Comparison of ENCODE assay signal across 12 cellular contexts in the genomic region with DNA sequence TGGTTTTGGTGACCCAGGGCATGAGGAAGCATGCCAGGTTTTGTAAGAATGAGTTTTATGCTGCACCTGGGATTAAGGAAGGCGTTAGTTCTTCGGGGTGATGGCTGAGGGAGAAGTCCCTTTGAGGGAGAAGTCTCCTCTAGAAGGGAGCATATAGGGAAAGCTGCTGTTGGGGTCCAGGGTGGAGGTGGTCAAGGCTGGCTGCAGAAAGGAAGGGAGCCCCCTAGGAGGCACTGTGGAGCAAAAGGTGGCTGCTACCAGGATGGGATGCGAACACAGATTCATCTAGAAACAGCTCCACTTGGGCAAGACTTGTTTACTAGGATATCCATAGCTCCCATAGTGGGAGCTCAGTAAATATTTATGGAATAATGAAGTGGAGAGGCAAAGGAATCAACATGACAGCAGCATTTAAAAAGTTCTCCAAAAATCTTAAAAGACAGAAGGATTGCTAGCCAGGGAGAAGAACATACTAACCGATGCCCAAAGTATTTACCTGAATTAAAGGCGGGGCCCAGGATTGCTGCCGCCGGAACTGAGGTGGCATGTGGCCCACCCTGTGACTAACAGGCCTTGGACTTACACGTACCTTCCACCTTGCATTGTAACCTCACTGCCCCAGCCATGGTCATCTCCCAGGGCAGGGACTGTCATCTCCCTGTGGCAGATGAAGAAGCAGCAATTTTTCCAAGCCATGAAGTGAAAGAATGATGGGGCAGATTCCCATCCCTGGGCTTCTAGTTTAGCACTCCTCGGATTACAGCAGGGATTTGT. TPM values are rescaled to one million over a fixed set of nuclear protein-coding genes. Genes with fewer than 3 reads are reported as not detected.
A peak's percentile ranks its signal among the peaks of the same experiment; 100 is the strongest.
DNase-seq lines count a peak whose midpoint lies in the region; ATAC-seq, FAIRE-seq and TF ChIP-seq lines count a peak whose summit lies in the region.
"Had no signal": no experiment of that assay in that cellular context is flagged by ENCODE, and none has a peak within 500 bp of the region (broad histone marks: within the 10 kb centered on the region; RNA-seq: fewer than 3 reads in every experiment).

No MANE protein-coding gene starts in this region.

- no peak overlapping the region for H3K9ac ChIP-seq in HepG2 (ENCODE audit: insufficient read depth, low read depth, low read length)

- CTCF ChIA-PET in HepG2 (lab: Yijun Ruan, JAX; ENCODE audit: low intra/inter-chr PET ratio, low total read pairs): interaction anchor here (1.7 to 2.7 kb wide), 2 partner anchors 37 to 210 kb away, joined by 4 to 9 read pairs; no protein-coding TSS in a partner anchor

- no peak for ATAC-seq in HepG2
- no peak for ATAC-seq in right lobe of liver

- no peak overlapping the region for H3K27ac ChIP-seq in HepG2 (ENCODE audit: extremely low read length, insufficient read depth, low read length)
- H3K27ac ChIP-seq in right lobe of liver: no peak overlapping the region
- peak overlapping the region in 1 of 2 donors; percentile 65 for H3K27ac ChIP-seq in ascending aorta
- H3K27ac ChIP-seq in layer of hippocampus (ENCODE audit: low read depth, low read length): peak overlapping the region; percentile 39

- intact Hi-C loops in HepG2 (cut with micrococcal nuclease; ENCODE audit: unreplicated experiment): no loop called here
- intact Hi-C loops in right lobe of liver (cut with DNase I): no loop called here
- intact Hi-C loops in ascending aorta (cut with DNase I): loop anchor here (5.0 to 10.0 kb wide), 2 partner anchors 34 to 1997 kb away; a partner anchor contains a TSS

- in situ Hi-C loops in HepG2 (cut with HindIII; ENCODE audit: extremely low pct_ligation_motif_present, low pct_unique_long_range_greater_than_20kb): no loop called here

- no peaks in the 10 kb centered on the region for H3K79me2 ChIP-seq in HepG2 (ENCODE audit: insufficient read depth, low read length)

- TF ChIP-seq POLR2A in HepG2 (IDR thresholded peaks at IDR 0.05; ENCODE audit: insufficient read depth in 1 of 2, low read depth in 2 of 2, low read length in 2 of 2): no peak
- no peak for TF ChIP-seq POLR2A in right lobe of liver (IDR thresholded peaks at IDR 0.05)

- H3K9me3 ChIP-seq in HepG2 (ENCODE audit: low read length): no peaks in the 10 kb centered on the region
- H3K9me3 ChIP-seq in right lobe of liver: no peaks in the 10 kb centered on the region
- H3K9me3 ChIP-seq in ascending aorta: no peaks in the 10 kb centered on the region

- peaks cover 46% of the 10 kb centered on the region for H3K4me1 ChIP-seq in HepG2 (ENCODE audit: insufficient read depth, low read length)
- H3K4me1 ChIP-seq in right lobe of liver: peaks cover 0 to 16% (median 6%) of the 10 kb centered on the region in 4 donors
- H3K4me1 ChIP-seq in ascending aorta: peaks cover 3 to 23% of the 10 kb centered on the region in 2 donors

- TF ChIP-seq CTCF in HepG2 (CRISPR knock-in tag; IDR thresholded peaks at IDR 0.05): peak; percentile 40
- TF ChIP-seq CTCF in right lobe of liver (IDR thresholded peaks at IDR 0.05): peak in 2 of 4 donors; percentile 14 to 27
- peak in 2 of 3 experiments; percentile 13 to 20 for TF ChIP-seq CTCF in ascending aorta (IDR thresholded peaks at IDR 0.05)
- TF ChIP-seq CTCF in D721Med (IDR thresholded peaks at IDR 0.05; ENCODE audit: insufficient read depth, missing control alignments): no peak

- no peak overlapping the region for H2AFZ ChIP-seq in HepG2 (ENCODE audit: low read length)

- TF ChIP-seq RAD21 in HepG2 (CRISPR knock-in tag; IDR thresholded peaks at IDR 0.05): no peak

- DNase-seq in HepG2 (ENCODE audit: low spot score) (no peak), right lobe of liver (no peak), ascending aorta (ENCODE audit: low spot score in 2 of 2) (no peak), middle frontal gyrus (ENCODE audit: extremely low spot score, low spot score) (no peak), D721Med (ENCODE audit: insufficient read length, low spot score) (no peak), mucosa of gallbladder (ENCODE audit: low spot score) (no peak)
- DNase-seq in stimulated activated naive CD4-positive, alpha-beta T cell treated with Interleukin-2 at 50 U/mL for 16 hours (lab: John Stamatoyannopoulos, UW): no peak
- DNase-seq: activated T-cell treated with anti-CD3 and anti-CD28 coated beads, Interleukin-2, amount 50 U/mL, for 24 hours; HCEC 1CT; NCI-H446; T-helper 1 cell had no signal

- FAIRE-seq in HepG2 (lab: Jason Lieb, UNC) (no peak), D721Med (lab: Jason Lieb, UNC) (no peak)

- TF ChIP-seq EP300 in HepG2 (IDR thresholded peaks at IDR 0.05; ENCODE audit: low read depth in 2 of 2, low read length in 2 of 2): no peak
- TF ChIP-seq EP300 in HepG2 (CRISPR knock-in tag; IDR thresholded peaks at IDR 0.05; ENCODE audit: borderline replicate concordance): no peak

- H3K27me3 ChIP-seq in HepG2 (ENCODE audit: control insufficient read depth in 1 of 2, insufficient read depth in 2 of 2, low read length in 2 of 2) (no peaks in the 10 kb centered on the region), right lobe of liver (no peaks in the 10 kb centered on the region), ascending aorta (no peaks in the 10 kb centered on the region), layer of hippocampus (ENCODE audit: control insufficient read depth, insufficient read depth, low read length) (no peaks in the 10 kb centered on the region)

- no peak overlapping the region for H3K4me2 ChIP-seq in HepG2 (ENCODE audit: low read depth, low read length)

- H3K4me3 ChIP-seq in HepG2 (replicated peaks in 1 of 3; ENCODE audit: insufficient read depth in 1 of 3, low read depth in 2 of 3, low read length in 3 of 3) (no peak overlapping the region), right lobe of liver (no peak overlapping the region), ascending aorta (no peak overlapping the region)

- H3K36me3 ChIP-seq in HepG2 (replicated peaks in 1 of 2; ENCODE audit: control insufficient read depth in 1 of 2, insufficient read depth in 2 of 2, low read length in 2 of 2) (no peaks in the 10 kb centered on the region), right lobe of liver (no peaks in the 10 kb centered on the region), ascending aorta (peaks cover 37 to 57% of the 10 kb centered on the region in 2 donors)

- POLR2A ChIA-PET in HepG2 (lab: Yijun Ruan, JAX): interaction anchor here (0.8 to 1.2 kb wide), 2 partner anchors 11 to 121 kb away, joined by 4 to 5 read pairs; no protein-coding TSS in a partner anchor

- 66% methylated on average over 9 of the region's 9 CpGs for WGBS in HepG2 (ENCODE audit: low lambda C conversion rate)
- 88% methylated on average over 6 of the region's 9 CpGs for WGBS in right lobe of liver (ENCODE audit: insufficient coverage, low coverage, low lambda C conversion rate, missing lambda C conversion rate)

- no TSS peak for BruUV-seq in HepG2 (replicated peaks; lab: Mats Ljungman, UMichigan)

- no peaks in the 10 kb centered on the region for H4K20me1 ChIP-seq in HepG2 (ENCODE audit: insufficient read depth, low read length)

RNA-seq across cellular contexts. Expression of a gene that starts 7.1 kb away (rescaled TPM):
- total RNA-seq in HepG2 (2016; rRNA removed; fragmentation: Illumina TruSeq; extraction: Trizol) (7.7 and 9.9 TPM in 2 replicates), right lobe of liver (1 to 10 TPM; 1.8 to 5.1 (median 2.7) TPM), ascending aorta (44.2 TPM), mucosa of gallbladder (15.8 TPM)
- 1.1 and 1.2 TPM in 2 replicates for total RNA-seq in HepG2 (2016; cell fraction: cytosol; rRNA removed; fragmentation: Illumina TruSeq; extraction: Trizol; ENCODE audit: low read depth)
- total RNA-seq in HepG2 (2016; cell fraction: insoluble cytoplasmic fraction; rRNA removed; fragmentation: Illumina TruSeq; extraction: Trizol): 5.5 and 12.0 TPM in 2 replicates
- 1.3 and 1.9 TPM in 2 replicates for total RNA-seq in HepG2 (2016; cell fraction: membrane; rRNA removed; fragmentation: Illumina TruSeq; extraction: Trizol)
- total RNA-seq in HepG2 (2016; cell fraction: nucleus; rRNA removed; fragmentation: Illumina TruSeq; extraction: Trizol): 15.2 and 20.7 TPM in 2 replicates
- 12.5 and 17.6 TPM in 2 replicates for polyA plus RNA-seq in HepG2 (2011; rRNA removed)
- polyA plus RNA-seq in HepG2 (2011; cell fraction: cytosol; rRNA removed): 5.2 and 8.1 TPM in 2 replicates
- 6.2 and 7.9 TPM in 2 replicates for polyA plus RNA-seq in HepG2 (2011; cell fraction: nucleus; rRNA removed)
- 13.3 and 13.4 TPM in 2 replicates for polyA plus RNA-seq in HepG2 (2012)
- polyA plus RNA-seq in HepG2 (2016; cell fraction: cytosol; fragmentation: Illumina TruSeq; extraction: Trizol; ENCODE audit: low read depth): 0.63 and 0.83 TPM in 2 replicates
- 6.3 and 6.8 TPM in 2 replicates for polyA plus RNA-seq in HepG2 (2016; cell fraction: insoluble cytoplasmic fraction; fragmentation: Illumina TruSeq; extraction: Trizol; ENCODE audit: low read depth)
- 1.2 and 1.6 TPM in 2 replicates for polyA plus RNA-seq in HepG2 (2016; cell fraction: membrane; fragmentation: Illumina TruSeq; extraction: Trizol; ENCODE audit: low read depth)
- polyA plus RNA-seq in HepG2 (2016; cell fraction: nucleus; fragmentation: Illumina TruSeq; extraction: Trizol; ENCODE audit: insufficient read depth, low read depth): 20.8 and 23.5 TPM in 2 replicates
- polyA minus RNA-seq in HepG2 (2011; rRNA and poly(A)+ RNA removed; ENCODE audit: low replicate concordance): 2.4 and 13.2 TPM in 2 replicates
- 7.6 and 12.2 TPM in 2 replicates for polyA minus RNA-seq in HepG2 (2011; cell fraction: cytosol; rRNA and poly(A)+ RNA removed)
- polyA minus RNA-seq in HepG2 (2011; cell fraction: nucleus; rRNA and poly(A)+ RNA removed): 24.1 and 26.9 TPM in 2 replicates

RNA-seq across cellular contexts. Expression of a gene that starts 22.7 kb away (rescaled TPM):
- total RNA-seq in HepG2 (2016; rRNA removed; fragmentation: Illumina TruSeq; extraction: Trizol) (0.29 and 0.31 TPM in 2 replicates), right lobe of liver (10 to 100 TPM in 2 of 6 experiments, 1 to 10 TPM in 4; 4.8 to 13.2 (median 6.7) TPM), ascending aorta (325 TPM), mucosa of gallbladder (264 TPM)
- total RNA-seq in HepG2 (2016; cell fraction: cytosol; rRNA removed; fragmentation: Illumina TruSeq; extraction: Trizol; ENCODE audit: low read depth): not detected in 2 replicates
- total RNA-seq in HepG2 (2016; cell fraction: insoluble cytoplasmic fraction; rRNA removed; fragmentation: Illumina TruSeq; extraction: Trizol): 0.30 and 0.54 TPM in 2 replicates
- 0.10 and 0.87 TPM in 2 replicates for total RNA-seq in HepG2 (2016; cell fraction: membrane; rRNA removed; fragmentation: Illumina TruSeq; extraction: Trizol)
- total RNA-seq in HepG2 (2016; cell fraction: nucleus; rRNA removed; fragmentation: Illumina TruSeq; extraction: Trizol): 0.63 and 1.1 TPM in 2 replicates
- 1.3 TPM in 2 replicates for polyA plus RNA-seq in HepG2 (2011; rRNA removed)
- polyA plus RNA-seq in HepG2 (2011; cell fraction: cytosol; rRNA removed): 0.74 and 0.94 TPM in 2 replicates
- polyA plus RNA-seq in HepG2 (2011; cell fraction: nucleus; rRNA removed): 0.84 and 0.92 TPM in 2 replicates
- 0.21 and 0.65 TPM in 2 replicates for polyA plus RNA-seq in HepG2 (2012)
- 0.25 and 0.49 TPM in 2 replicates for polyA plus RNA-seq in HepG2 (2016; cell fraction: cytosol; fragmentation: Illumina TruSeq; extraction: Trizol; ENCODE audit: low read depth)
- 0.27 and 0.80 TPM in 2 replicates for polyA plus RNA-seq in HepG2 (2016; cell fraction: insoluble cytoplasmic fraction; fragmentation: Illumina TruSeq; extraction: Trizol; ENCODE audit: low read depth)
- polyA plus RNA-seq in HepG2 (2016; cell fraction: membrane; fragmentation: Illumina TruSeq; extraction: Trizol; ENCODE audit: low read depth): 0.63 and 1.00 TPM in 2 replicates
- polyA plus RNA-seq in HepG2 (2016; cell fraction: nucleus; fragmentation: Illumina TruSeq; extraction: Trizol; ENCODE audit: insufficient read depth, low read depth): 0.67 and 0.96 TPM in 2 replicates
- polyA minus RNA-seq in HepG2 (2011; rRNA and poly(A)+ RNA removed; ENCODE audit: low replicate concordance): 1.5 and 3.0 TPM in 2 replicates
- polyA minus RNA-seq in HepG2 (2011; cell fraction: cytosol; rRNA and poly(A)+ RNA removed): 1.4 and 1.9 TPM in 2 replicates
- polyA minus RNA-seq in HepG2 (2011; cell fraction: nucleus; rRNA and poly(A)+ RNA removed): 0.75 and 2.6 TPM in 2 replicates

Comparison
In these comparisons a context has a peak if more than half of its experiments do, and no peak if none do; other contexts are left out.
1. RNA of a gene that starts 22.7 kb away (total RNA-seq): 325 TPM in ascending aorta (single experiment) and 264 TPM in mucosa of gallbladder (single experiment); 4.8 to 13.2 TPM in right lobe of liver and 0.10 to 1.1 TPM in HepG2; every median in the first group is over 10 times any median in the second.